ENCODE assay signal across 21 cellular contexts in the genomic region with DNA sequence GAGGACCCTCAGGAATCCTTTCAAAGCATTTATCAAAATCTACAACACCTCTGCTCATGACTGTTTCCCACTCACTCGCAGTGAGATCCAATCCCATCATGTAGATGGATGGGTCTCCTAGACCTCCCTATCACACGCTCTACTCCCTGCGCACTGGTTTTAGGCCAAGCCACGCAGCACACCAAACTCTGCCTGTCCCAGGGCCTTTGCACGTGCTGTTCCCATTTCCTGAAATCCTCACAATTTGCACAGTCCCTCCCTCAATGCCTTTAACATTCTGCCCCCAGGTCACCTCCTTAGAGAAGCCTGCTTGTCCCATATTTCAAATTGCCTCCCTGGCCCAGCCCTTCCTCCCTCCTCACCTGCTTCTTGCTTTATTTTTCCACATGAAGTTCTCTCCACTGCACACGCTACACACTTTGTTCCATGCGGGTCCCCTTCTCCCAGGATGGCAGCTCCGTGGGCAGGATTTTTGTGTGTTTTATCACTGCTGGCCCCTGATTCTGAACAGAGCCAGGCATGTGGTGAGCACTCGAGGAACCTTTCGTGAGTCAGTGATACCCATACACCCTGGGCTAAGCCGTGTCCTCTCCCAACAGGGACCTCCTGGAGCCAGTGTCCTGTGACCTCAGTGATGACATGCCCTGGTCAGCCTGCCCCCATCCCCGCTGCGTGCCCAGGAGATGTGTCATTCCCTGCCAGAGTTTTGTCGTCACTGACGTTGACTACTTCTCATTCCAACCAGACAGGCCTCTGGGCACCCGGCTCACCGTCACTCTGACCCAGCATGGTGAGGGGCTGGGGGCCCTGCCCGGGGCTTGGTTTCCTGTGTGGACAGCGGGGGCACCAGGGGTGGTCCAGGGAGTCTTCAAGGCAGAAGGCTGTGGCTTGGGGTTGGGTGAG. TPM values are rescaled to one million over a fixed set of nuclear protein-coding genes. Genes with fewer than 3 reads are reported as not detected.
DNase-seq lines count a peak whose midpoint lies in the region; ATAC-seq and TF ChIP-seq lines count a peak whose summit lies in the region.
"Had no signal": no experiment of that assay in that cellular context is flagged by ENCODE, and none has a peak within 500 bp of the region (broad histone marks: within the 10 kb centered on the region; RNA-seq: fewer than 3 reads in every experiment).

No MANE protein-coding gene starts in this region.

- no peaks in the 10 kb centered on the region for H3K9me3 ChIP-seq in WERI-Rb-1 (ENCODE audit: severe bottlenecking)
- no peaks in the 10 kb centered on the region for H3K9me3 ChIP-seq in upper lobe of right lung
- H3K9me3 ChIP-seq: stomach had no signal

- peaks cover 79% of the 10 kb centered on the region for H3K27me3 ChIP-seq in WERI-Rb-1 (ENCODE audit: insufficient read depth, low read depth, severe bottlenecking)
- H3K27me3 ChIP-seq in upper lobe of right lung: no peaks in the 10 kb centered on the region

- H3K4me1 ChIP-seq in upper lobe of right lung: no peaks in the 10 kb centered on the region

- H3K36me3 ChIP-seq in WERI-Rb-1 (no peaks in the 10 kb centered on the region), upper lobe of right lung (peaks cover 18% of the 10 kb centered on the region)

- H3K4me3 ChIP-seq in fibroblast of the aortic adventitia (ENCODE audit: low read depth, low read length): no peak overlapping the region
- H3K4me3 ChIP-seq in WERI-Rb-1 (ENCODE audit: low read depth, low read length): no peak overlapping the region
- no peak overlapping the region for H3K4me3 ChIP-seq in upper lobe of right lung
- H3K4me3 ChIP-seq: GM23338, stomach had no signal

- ATAC-seq in GM18858 (IDR thresholded peaks at IDR 0.05; ENCODE audit: unreplicated experiment) (no peak), upper lobe of right lung (no peak)
- ATAC-seq: activated T-cell treated with anti-CD3 and anti-CD28 coated beads, Interleukin-2, amount 50 U/mL, for 72 hours; GM23338; naive thymus-derived CD4-positive, alpha-beta T cell had no signal

- intact Hi-C loops in upper lobe of right lung (cut with DNase I): no loop called here

- TF ChIP-seq CTCF in fibroblast of the aortic adventitia (IDR thresholded peaks at IDR 0.05; ENCODE audit: insufficient read depth, low read length): no peak
- no peak for TF ChIP-seq CTCF in WERI-Rb-1 (IDR thresholded peaks at IDR 0.05; ENCODE audit: low read depth, low read length)
- TF ChIP-seq CTCF in upper lobe of right lung (IDR thresholded peaks at IDR 0.05): no peak

- peak; percentile 45 for DNase-seq in AG08395 (ENCODE audit: low spot score)
- peak; percentile 40 for DNase-seq in Daoy (ENCODE audit: low read depth)
- peak; percentile 9 for DNase-seq in LHCN-M2 (ENCODE audit: low read depth)
- peak; percentile 5 for DNase-seq in fibroblast of the aortic adventitia (ENCODE audit: low read depth)
- DNase-seq in WERI-Rb-1: no peak
- DNase-seq in UCSD-AML1 (lab: John Stamatoyannopoulos, UW; ENCODE audit: unreplicated experiment): no peak
- no peak for DNase-seq in upper lobe of right lung
- DNase-seq: activated CD4-positive, alpha-beta T cell treated with anti-CD3 and anti-CD28 coated beads, Interleukin-2, amount 50 U/mL, for 4 hours; activated T-cell treated with anti-CD3 and anti-CD28 coated beads, Interleukin-2, amount 50 U/mL, for 72 hours; DMS 273 treated with DMSO at 0.1 percent for 48 hours; Karpas-422; mammary epithelial cell; naive thymus-derived CD4-positive, alpha-beta T cell; NCI-H1417; NCI-H82; RPMI8226; stimulated activated CD4-positive, alpha-beta T cell treated with anti-CD3 and anti-CD28 coated beads, Interleukin-12 subunit alpha, Interleukin-12 subunit beta, amount 100 ng/mL, for 4 hours; stomach had no signal

- H3K27ac ChIP-seq in WERI-Rb-1: no peak overlapping the region
- no peak overlapping the region for H3K27ac ChIP-seq in upper lobe of right lung
- H3K27ac ChIP-seq: stomach had no signal

RNA-seq across cellular contexts. Expression of a gene that starts 12.2 kb away (rescaled TPM):
- not detected in 2 replicates for total RNA-seq in Daoy (2014; rRNA removed; shearing (Covaris generic))
- not detected in 2 replicates for total RNA-seq in LHCN-M2 (2014; rRNA removed)
- 0.11 TPM for polyA plus RNA-seq in LHCN-M2 (2012)
- 0.81 and 0.98 TPM in 2 replicates for total RNA-seq in fibroblast of the aortic adventitia (ENCODE audit: low replicate concordance)
- total RNA-seq in upper lobe of right lung: 27.2 TPM
- total RNA-seq: bronchial epithelial cell, GM23338, mammary epithelial cell had no signal
- polyA plus RNA-seq: GM23338; mammary epithelial cell; naive thymus-derived CD4-positive, alpha-beta T cell had no signal

Comparison
In these comparisons a context has a peak if more than half of its experiments do, and no peak if none do; other contexts are left out.
1. DNase-seq: peak in AG08395 (single experiment), Daoy (single experiment), LHCN-M2 (single experiment) and fibroblast of the aortic adventitia (single experiment); none in WERI-Rb-1 (single experiment), UCSD-AML1 (single experiment) and upper lobe of right lung (single experiment).
2. RNA of a gene that starts 12.2 kb away (total RNA-seq): 27.2 TPM in upper lobe of right lung (single experiment); 0.81 to 0.98 TPM in fibroblast of the aortic adventitia, not detected in Daoy and not detected in LHCN-M2; every median in the first group is over 10 times any median in the second.